ENCODE assay signal across 22 cellular contexts in the genomic region with DNA sequence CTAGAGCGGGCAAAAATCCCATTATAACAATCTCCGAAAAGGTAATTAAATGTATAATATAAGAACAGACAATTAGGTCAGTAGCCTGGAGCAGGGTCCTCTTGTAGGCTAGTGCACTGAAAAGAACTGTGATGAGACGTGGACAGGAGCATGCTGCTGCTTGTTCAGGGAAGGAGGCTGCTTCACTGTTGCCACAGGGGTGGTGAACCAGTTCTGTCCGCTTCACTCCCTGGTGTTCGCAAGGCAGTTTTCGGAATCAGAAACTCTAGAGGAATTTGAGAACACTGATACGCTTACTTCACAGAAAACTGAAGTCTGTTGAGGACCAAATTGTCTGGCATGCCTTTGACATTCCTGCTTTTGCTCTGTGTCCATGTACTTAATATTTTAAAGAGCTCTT. TPM values are rescaled to one million over a fixed set of nuclear protein-coding genes. Genes with fewer than 3 reads are reported as not detected.
DNase-seq lines count a peak whose midpoint lies in the region; ATAC-seq and TF ChIP-seq lines count a peak whose summit lies in the region.
"Had no signal": no experiment of that assay in that cellular context is flagged by ENCODE, and none has a peak within 500 bp of the region (broad histone marks: within the 10 kb centered on the region; RNA-seq: fewer than 3 reads in every experiment).

No MANE protein-coding gene starts in this region.

- CTCF ChIA-PET in RWPE1 (lab: Yijun Ruan, JAX), result interaction anchor here (0.6 to 1.1 kb wide), 2 partner anchors 8 to 178 kb away, joined by 3 to 7 read pairs; no protein-coding TSS in a partner anchor

- H3K9me3 Mint-ChIP-seq in type B pancreatic cell, result no peaks in the 10 kb centered on the region
- H3K9me3 Mint-ChIP-seq: CD4-positive, alpha-beta T cell; HFFc6 had no signal

- POLR2A ChIA-PET in RWPE1 (lab: Yijun Ruan, JAX; ENCODE audit: low non-redundant PET), result no interaction called here

- H3K4me3 Mint-ChIP-seq in type B pancreatic cell, result no peak overlapping the region
- H3K4me3 Mint-ChIP-seq: CD4-positive, alpha-beta T cell; HFFc6 had no signal

- H3K27ac ChIP-seq in RWPE1, result peak overlapping the region; percentile 76
- H3K27ac ChIP-seq: 22Rv1, SJCRH30 had no signal

- no peak for ATAC-seq in GM21737 (IDR thresholded peaks at IDR 0.05; ENCODE audit: unreplicated experiment)
- ATAC-seq in GM18520 (IDR thresholded peaks at IDR 0.05; ENCODE audit: unreplicated experiment), result no peak

- H3K4me1 Mint-ChIP-seq in type B pancreatic cell (ENCODE audit: unreplicated experiment), result peaks cover 13% of the 10 kb centered on the region

- peak; percentile 42 for DNase-seq in DMS 273 (lab: John Stamatoyannopoulos, UW; ENCODE audit: unreplicated experiment)
- DNase-seq in DMS 273 treated with DMSO at 0.1 percent for 48 hours (lab: John Stamatoyannopoulos, UW), result no peak
- peak; percentile 79 for DNase-seq in RWPE1 (ENCODE audit: low spot score)
- peak; percentile 66 for DNase-seq in islet precursor cell
- DNase-seq in type B pancreatic cell (ENCODE audit: extremely low spot score, unreplicated experiment), result no peak
- DNase-seq in NCI-H2171 (lab: John Stamatoyannopoulos, UW), result no peak
- DNase-seq: BE2C; Calu3; CD4-positive, alpha-beta T cell; DMS79; HFFc6; NCI-H1105; NCI-H1694 treated with DMSO at 0.1 percent for 48 hours; NCI-H2107; NCI-H446; OCI-M1; RPMI8226; SW 1271 had no signal

- peak overlapping the region; percentile 32 for H3K27ac Mint-ChIP-seq in type B pancreatic cell
- H3K27ac Mint-ChIP-seq: CD4-positive, alpha-beta T cell; HFFc6 had no signal

- no peaks in the 10 kb centered on the region for H3K27me3 Mint-ChIP-seq in type B pancreatic cell
- H3K27me3 Mint-ChIP-seq: CD4-positive, alpha-beta T cell had no signal

- no peaks in the 10 kb centered on the region for H3K36me3 Mint-ChIP-seq in type B pancreatic cell

- TF ChIP-seq CTCF in RWPE1 (conservative IDR thresholded peaks at IDR 0.05; ENCODE audit: low read depth) (no peak), type B pancreatic cell (conservative IDR thresholded peaks at IDR 0.05) (no peak)

RNA-seq across cellular contexts. Expression of a gene that starts 17.4 kb away (rescaled TPM):
- 11.2 and 15.6 TPM in 2 replicates for total RNA-seq in type B pancreatic cell (ENCODE audit: low replicate concordance)

Comparison
In these comparisons a context has a peak if more than half of its experiments do, and no peak if none do; other contexts are left out.
1. DNase-seq: peak in DMS 273 (single experiment), RWPE1 (single experiment) and islet precursor cell (single experiment); none in DMS 273 treated with DMSO at 0.1 percent for 48 hours (single experiment), type B pancreatic cell (single experiment) and NCI-H2171 (single experiment).